8 cellular contexts compared by ENCODE assay signal in the genomic region with DNA sequence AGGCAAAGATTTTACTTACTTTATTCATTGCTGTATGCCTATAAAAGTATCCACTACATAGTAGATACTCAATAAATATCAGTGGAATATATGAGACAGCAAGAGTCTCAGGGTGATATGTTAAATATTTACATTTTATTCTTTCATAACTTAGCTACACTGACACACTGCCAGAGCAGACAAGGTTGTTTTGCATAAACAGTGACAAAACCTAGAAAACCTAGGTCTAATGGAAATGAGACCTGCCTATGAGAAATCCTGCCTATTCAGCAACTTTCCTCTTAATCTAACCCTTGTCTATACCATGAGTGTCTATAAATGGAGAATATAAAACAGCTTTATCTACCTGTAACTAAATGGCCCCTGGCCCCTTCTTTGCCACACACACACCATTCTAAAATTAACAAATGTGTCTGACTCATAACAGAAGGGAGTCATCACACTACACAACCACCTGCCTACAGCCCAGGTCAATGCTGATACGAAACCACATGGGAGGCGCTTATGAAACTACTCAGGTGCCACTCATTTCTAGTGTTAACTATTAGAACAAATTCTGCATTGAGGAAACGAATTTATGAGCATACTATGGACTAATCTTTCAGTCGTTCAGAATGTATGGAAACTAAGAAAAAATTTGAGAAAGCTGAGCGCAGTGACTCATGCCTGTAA.
DNase-seq lines count a peak whose midpoint lies in the region; ATAC-seq and TF ChIP-seq lines count a peak whose summit lies in the region.

No MANE protein-coding gene starts in this region.

- in situ Hi-C loops in mammary epithelial cell (cut with MboI; ENCODE audit: low sequenced_read_pairs in 2 of 2) = no loop called here

- H3K27ac Mint-ChIP-seq in natural killer cell = no peak overlapping the region

- H3K4me3 ChIP-seq in mammary epithelial cell (replicated peaks in 1 of 3; ENCODE audit: insufficient read depth in 1 of 3, low read depth in 2 of 3, low read length in 3 of 3) (no peak overlapping the region), upper lobe of left lung (no peak overlapping the region)

- H3K4me1 ChIP-seq in mammary epithelial cell (ENCODE audit: insufficient read depth, low read length) = no peaks in the 10 kb centered on the region
- H3K4me1 ChIP-seq in upper lobe of left lung = peaks cover 0 to 3% (median 0%) of the 10 kb centered on the region in 4 donors

- DNase-seq in GM10248 (ENCODE audit: extremely low spot score) (peak; percentile 77), mammary epithelial cell (peak; percentile 64), DMS79 (lab: John Stamatoyannopoulos, UW) (no peak), natural killer cell (no peak), occipital lobe (lab: John Stamatoyannopoulos, UW) (no peak), upper lobe of left lung (no peak)

- no peak overlapping the region for H3K4me2 ChIP-seq in mammary epithelial cell (ENCODE audit: insufficient read depth, low read depth, low read length)

- H3K27ac ChIP-seq in mammary epithelial cell (ENCODE audit: insufficient read depth, low read depth, low read length) (no peak overlapping the region), upper lobe of left lung (no peak overlapping the region)

- BruUV-seq in mammary epithelial cell (replicated peaks; lab: Mats Ljungman, UMichigan) = no TSS peak

- POLR2A ChIA-PET in GM10248 (lab: Yijun Ruan, JAX) = no interaction called here

- H2AFZ ChIP-seq in mammary epithelial cell (ENCODE audit: low read depth, low read length) = no peak overlapping the region

- H3K9me3 ChIP-seq in mammary epithelial cell (replicated peaks; ENCODE audit: insufficient read depth, low read length) = no peaks in the 10 kb centered on the region
- no peaks in the 10 kb centered on the region for H3K9me3 ChIP-seq in upper lobe of left lung

- H3K36me3 ChIP-seq in mammary epithelial cell (ENCODE audit: insufficient read depth, low read length) (peaks cover 36% of the 10 kb centered on the region), upper lobe of left lung (peaks cover 4 to 43% (median 27%) of the 10 kb centered on the region in 4 donors)

- H4K20me1 ChIP-seq in mammary epithelial cell (ENCODE audit: insufficient read depth, low read length) = no peaks in the 10 kb centered on the region

- H3K9ac ChIP-seq in mammary epithelial cell (ENCODE audit: insufficient read depth, low read length) = no peak overlapping the region

- no peaks in the 10 kb centered on the region for H3K27me3 Mint-ChIP-seq in natural killer cell (ENCODE audit: low read depth in 2 of 2)

- dilution Hi-C loops in mammary epithelial cell (cut with HindIII; ENCODE audit: low sequenced_read_pairs) = no loop called here

- no peak overlapping the region for H3K4me3 Mint-ChIP-seq in natural killer cell

- H3K79me2 ChIP-seq in mammary epithelial cell (ENCODE audit: insufficient read depth, low read length) = peaks cover 40% of the 10 kb centered on the region

- ATAC-seq in GM19463 (IDR thresholded peaks at IDR 0.05; ENCODE audit: unreplicated experiment) (peak; percentile 99), HG03196 (IDR thresholded peaks at IDR 0.05; ENCODE audit: unreplicated experiment) (peak; percentile 96), natural killer cell (no peak), upper lobe of left lung (ENCODE audit: low FRiP score in 2 of 2) (no peak)

- peaks cover 6% of the 10 kb centered on the region for H3K36me3 Mint-ChIP-seq in natural killer cell

- 75% methylated on average over 5 of the region's 5 CpGs for WGBS in mammary epithelial cell (ENCODE audit: low coverage, missing lambda C conversion rate)
- WGBS in upper lobe of left lung, 2 donors = 77 to 87% methylated on average over 5 of the region's 5 CpGs

- H3K27me3 ChIP-seq in mammary epithelial cell (ENCODE audit: insufficient read depth, low read length) = no peaks in the 10 kb centered on the region
- H3K27me3 ChIP-seq in upper lobe of left lung = no peaks in the 10 kb centered on the region

- CTCF ChIA-PET in GM10248 (lab: Yijun Ruan, JAX) = interaction anchor here (1.3 kb wide), 1 partner anchor 16 kb away, joined by 3 read pairs; no protein-coding TSS in a partner anchor
- CTCF ChIA-PET in mammary epithelial cell (lab: Charles Lee; ENCODE audit: low non-redundant PET) = no interaction called here

- TF ChIP-seq CTCF in GM10248 (IDR thresholded peaks at IDR 0.05; ENCODE audit: control extremely low read depth, extremely low read depth, low read depth, missing control alignments) = no peak
- TF ChIP-seq CTCF in mammary epithelial cell (conservative IDR thresholded peaks at IDR 0.05 in 1 of 2, IDR thresholded peaks at IDR 0.05 in 1 of 2; ENCODE audit: extremely low read depth in 1 of 2, insufficient read depth in 1 of 2, low read depth in 1 of 2, low read length in 2 of 2) = no peak
- TF ChIP-seq CTCF in natural killer cell (IDR thresholded peaks at IDR 0.05) = no peak
- TF ChIP-seq CTCF in upper lobe of left lung (IDR thresholded peaks at IDR 0.05) = no peak

- TF ChIP-seq POLR2A in upper lobe of left lung (IDR thresholded peaks at IDR 0.05) = no peak

- no peaks in the 10 kb centered on the region for H3K9me3 Mint-ChIP-seq in natural killer cell

- intact Hi-C loops in mammary epithelial cell (cut with micrococcal nuclease) = no loop called here
- intact Hi-C loops in natural killer cell (cut with micrococcal nuclease) = no loop called here

- no peaks in the 10 kb centered on the region for H3K4me1 Mint-ChIP-seq in natural killer cell

- TF ChIP-seq EP300 in upper lobe of left lung (IDR thresholded peaks at IDR 0.05) = no peak

Comparison
In these comparisons a context has a peak if more than half of its experiments do, and no peak if none do; other contexts are left out.
1. DNase-seq: peak in GM10248 (single experiment) and mammary epithelial cell (single experiment); none in DMS79 (single experiment), natural killer cell (single experiment), occipital lobe (single experiment) and upper lobe of left lung (0 of 2).
2. ATAC-seq: peak in GM19463 (single experiment) and HG03196 (single experiment); none in natural killer cell (0 of 3) and upper lobe of left lung (0 of 2).